3 cellular contexts compared by ENCODE assay signal in the genomic region with DNA sequence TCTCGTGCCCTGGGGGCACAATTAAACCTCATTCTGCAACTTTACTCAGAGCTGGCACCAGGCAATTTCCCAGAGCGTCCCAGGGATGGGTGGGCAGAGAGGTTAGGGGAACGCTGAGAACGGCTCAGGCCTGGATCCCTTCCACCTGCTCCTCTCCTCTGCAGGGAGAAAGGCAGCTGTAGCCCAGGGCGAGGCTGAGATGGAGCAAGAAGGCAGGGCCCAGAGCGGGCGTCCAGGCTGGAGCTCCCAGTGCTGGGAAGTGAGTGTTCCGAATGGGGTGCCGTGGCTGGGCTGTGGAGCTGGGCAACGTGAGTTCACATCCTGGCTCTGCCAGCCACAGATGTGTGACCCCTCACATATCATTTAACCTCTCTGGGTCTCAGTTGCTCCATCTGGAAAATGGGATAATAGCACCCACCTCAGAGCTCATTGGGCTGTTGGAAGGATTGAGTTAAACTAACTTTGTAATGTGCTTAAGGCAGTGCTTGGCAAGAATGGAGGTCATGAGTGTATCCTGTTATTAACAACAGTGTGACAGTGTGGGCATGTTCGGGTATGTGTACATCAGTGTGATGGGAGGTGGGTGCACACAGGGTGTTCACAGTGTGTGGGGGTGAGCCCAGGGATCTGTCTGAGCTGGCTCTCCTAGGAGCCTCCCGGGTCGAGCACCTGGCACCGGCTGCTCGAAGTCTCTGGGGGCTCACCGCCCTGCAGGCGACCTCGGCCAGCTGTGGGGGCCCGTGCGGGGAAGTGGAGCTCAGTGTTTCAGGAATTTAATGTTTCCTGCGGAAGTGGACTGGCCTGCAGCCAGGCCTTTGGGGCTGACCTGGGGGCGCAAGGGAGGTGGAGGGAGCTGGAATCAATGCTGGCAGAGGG.
TF ChIP-seq lines count a peak whose summit lies in the region.

No MANE protein-coding gene starts in this region.

TF ChIP-seq in A549, 52 proteins besides CTCF, POLR2A, EP300 and RAD21:
- TF ChIP-seq KDM1A (IDR thresholded peaks at IDR 0.05; ENCODE audit: low read depth): peak; percentile 85; the same call in 1 of the 2 replicates
- no peak for TF ChIP-seq CHD2 (IDR thresholded peaks at IDR 0.05; ENCODE audit: low read length, partially characterized antibody)
- 0 out of 2 replicates have a peak, but pooled peaks have one; percentile 36 for TF ChIP-seq ESRRA (IDR thresholded peaks at IDR 0.05; ENCODE audit: borderline replicate concordance, low read length)

TF ChIP-seq in HEK293, 187 proteins besides CTCF, POLR2A, EP300 and RAD21:
- TF ChIP-seq ZSCAN16 (tag by site-specific recombination; IDR thresholded peaks at IDR 0.05) (no peak), ZNF521 (tag by site-specific recombination; IDR thresholded peaks at IDR 0.05) (no peak), KLF8 (tag by site-specific recombination; IDR thresholded peaks at IDR 0.05) (peak; percentile 34; the same call in 1 of the 2 replicates), ZNF155 (tag by site-specific recombination; IDR thresholded peaks at IDR 0.05) (no peak), OSR2 (tag by site-specific recombination; IDR thresholded peaks at IDR 0.05) (no peak), ZBTB8A (tag by site-specific recombination; IDR thresholded peaks at IDR 0.05) (peak; percentile 16; the same call in 1 of the 2 replicates), ZNF274 (IDR thresholded peaks at IDR 0.05; ENCODE audit: low read length) (no peak), ZNF274 (tag by site-specific recombination; IDR thresholded peaks at IDR 0.05; ENCODE audit: borderline replicate concordance) (no peak)
- TF ChIP-seq, protein P1, sequence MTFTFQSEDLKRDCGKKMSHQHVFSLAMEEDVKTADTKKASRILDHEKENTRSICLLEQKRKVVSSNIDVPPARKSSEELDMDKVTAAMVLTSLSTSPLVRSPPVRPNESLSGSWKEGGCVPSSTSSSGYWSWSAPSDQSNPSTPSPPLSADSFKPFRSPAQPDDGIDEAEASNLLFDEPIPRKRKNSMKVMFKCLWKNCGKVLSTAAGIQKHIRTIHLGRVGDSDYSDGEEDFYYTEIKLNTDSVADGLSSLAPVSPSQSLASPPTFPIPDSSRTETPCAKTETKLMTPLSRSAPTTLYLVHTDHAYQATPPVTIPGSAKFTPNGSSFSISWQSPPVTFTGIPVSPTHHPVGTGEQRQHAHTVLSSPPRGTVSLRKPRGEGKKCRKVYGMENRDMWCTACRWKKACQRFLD (tag by site-specific recombination; IDR thresholded peaks at IDR 0.05): no peak

TF ChIP-seq in K562, 482 proteins besides CTCF, POLR2A, EP300 and RAD21:
- TF ChIP-seq POLR2G (IDR thresholded peaks at IDR 0.05; ENCODE audit: low read depth, low read length) (peak; percentile 55), ZNF507 (tag; conservative IDR thresholded peaks at IDR 0.05) (no peak), BCOR (IDR thresholded peaks at IDR 0.05) (peak; percentile 87), FOXA1 (IDR thresholded peaks at IDR 0.05; ENCODE audit: borderline replicate concordance) (no peak), HDAC2 (IDR thresholded peaks at IDR 0.05) (peak; percentile 60; the same call in 1 of the 2 replicates), NELFE (IDR thresholded peaks at IDR 0.05; ENCODE audit: insufficient read depth, insufficient read length) (no peak), ZNF134 (CRISPR knock-in tag; conservative IDR thresholded peaks at IDR 0.05) (no peak), CHD4 (IDR thresholded peaks at IDR 0.05; ENCODE audit: insufficient read depth, insufficient replicate concordance, low read depth, low read length, poor library complexity, severe bottlenecking) (peak; percentile 57), ZNF324 (CRISPR knock-in tag; IDR thresholded peaks at IDR 0.05) (no peak), POLR3A (IDR thresholded peaks at IDR 0.05; ENCODE audit: borderline replicate concordance, extremely low read depth, insufficient read depth, insufficient read length) (no peak), POLR2B (IDR thresholded peaks at IDR 0.05; ENCODE audit: low read depth, partially characterized antibody) (no peak), RBM22 (IDR thresholded peaks at IDR 0.05; ENCODE audit: low read depth, low read length, poor library complexity, severe bottlenecking) (peak; percentile 61), JUND (IDR thresholded peaks at IDR 0.05; ENCODE audit: borderline replicate concordance, low read depth, low read length) (no peak), JUND (tag; IDR thresholded peaks at IDR 0.05; ENCODE audit: borderline replicate concordance, low read depth, low read length) (no peak), ESRRA (IDR thresholded peaks at IDR 0.05; ENCODE audit: borderline replicate concordance, low read depth) (peak; percentile 55), KDM1A (IDR thresholded peaks at IDR 0.05) (peak; percentile 34 to 73; a peak in 2 of 4 replicates), RBM25 (IDR thresholded peaks at IDR 0.05; ENCODE audit: low read depth, low read length, severe bottlenecking) (peak; percentile 77), ZNF23 (CRISPR knock-in tag; IDR thresholded peaks at IDR 0.05) (no peak), RCOR1 (IDR thresholded peaks at IDR 0.05; ENCODE audit: borderline replicate concordance in 1 of 2, low read depth in 2 of 2, low read length in 2 of 2) (0 out of 4 replicates have a peak, but pooled peaks of 1 of the 2 experiments have one; percentile 35), ZSCAN32 (CRISPR knock-in tag; IDR thresholded peaks at IDR 0.05) (no peak), ZNF143 (CRISPR knock-in tag; IDR thresholded peaks at IDR 0.05) (no peak), JUNB (CRISPR knock-in tag; conservative IDR thresholded peaks at IDR 0.05) (no peak), ZNF121 (CRISPR knock-in tag; conservative IDR thresholded peaks at IDR 0.05) (0 out of 2 replicates have a peak, but pooled peaks have one; percentile 43)
- TF ChIP-seq, protein P2, sequence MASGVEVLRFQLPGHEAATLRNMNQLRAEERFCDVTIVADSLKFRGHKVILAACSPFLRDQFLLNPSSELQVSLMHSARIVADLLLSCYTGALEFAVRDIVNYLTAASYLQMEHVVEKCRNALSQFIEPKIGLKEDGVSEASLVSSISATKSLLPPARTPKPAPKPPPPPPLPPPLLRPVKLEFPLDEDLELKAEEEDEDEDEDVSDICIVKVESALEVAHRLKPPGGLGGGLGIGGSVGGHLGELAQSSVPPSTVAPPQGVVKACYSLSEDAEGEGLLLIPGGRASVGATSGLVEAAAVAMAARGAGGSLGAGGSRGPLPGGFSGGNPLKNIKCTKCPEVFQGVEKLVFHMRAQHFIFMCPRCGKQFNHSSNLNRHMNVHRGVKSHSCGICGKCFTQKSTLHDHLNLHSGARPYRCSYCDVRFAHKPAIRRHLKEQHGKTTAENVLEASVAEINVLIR (CRISPR knock-in tag; IDR thresholded peaks at IDR 0.05): no peak
- TF ChIP-seq, protein P3, sequence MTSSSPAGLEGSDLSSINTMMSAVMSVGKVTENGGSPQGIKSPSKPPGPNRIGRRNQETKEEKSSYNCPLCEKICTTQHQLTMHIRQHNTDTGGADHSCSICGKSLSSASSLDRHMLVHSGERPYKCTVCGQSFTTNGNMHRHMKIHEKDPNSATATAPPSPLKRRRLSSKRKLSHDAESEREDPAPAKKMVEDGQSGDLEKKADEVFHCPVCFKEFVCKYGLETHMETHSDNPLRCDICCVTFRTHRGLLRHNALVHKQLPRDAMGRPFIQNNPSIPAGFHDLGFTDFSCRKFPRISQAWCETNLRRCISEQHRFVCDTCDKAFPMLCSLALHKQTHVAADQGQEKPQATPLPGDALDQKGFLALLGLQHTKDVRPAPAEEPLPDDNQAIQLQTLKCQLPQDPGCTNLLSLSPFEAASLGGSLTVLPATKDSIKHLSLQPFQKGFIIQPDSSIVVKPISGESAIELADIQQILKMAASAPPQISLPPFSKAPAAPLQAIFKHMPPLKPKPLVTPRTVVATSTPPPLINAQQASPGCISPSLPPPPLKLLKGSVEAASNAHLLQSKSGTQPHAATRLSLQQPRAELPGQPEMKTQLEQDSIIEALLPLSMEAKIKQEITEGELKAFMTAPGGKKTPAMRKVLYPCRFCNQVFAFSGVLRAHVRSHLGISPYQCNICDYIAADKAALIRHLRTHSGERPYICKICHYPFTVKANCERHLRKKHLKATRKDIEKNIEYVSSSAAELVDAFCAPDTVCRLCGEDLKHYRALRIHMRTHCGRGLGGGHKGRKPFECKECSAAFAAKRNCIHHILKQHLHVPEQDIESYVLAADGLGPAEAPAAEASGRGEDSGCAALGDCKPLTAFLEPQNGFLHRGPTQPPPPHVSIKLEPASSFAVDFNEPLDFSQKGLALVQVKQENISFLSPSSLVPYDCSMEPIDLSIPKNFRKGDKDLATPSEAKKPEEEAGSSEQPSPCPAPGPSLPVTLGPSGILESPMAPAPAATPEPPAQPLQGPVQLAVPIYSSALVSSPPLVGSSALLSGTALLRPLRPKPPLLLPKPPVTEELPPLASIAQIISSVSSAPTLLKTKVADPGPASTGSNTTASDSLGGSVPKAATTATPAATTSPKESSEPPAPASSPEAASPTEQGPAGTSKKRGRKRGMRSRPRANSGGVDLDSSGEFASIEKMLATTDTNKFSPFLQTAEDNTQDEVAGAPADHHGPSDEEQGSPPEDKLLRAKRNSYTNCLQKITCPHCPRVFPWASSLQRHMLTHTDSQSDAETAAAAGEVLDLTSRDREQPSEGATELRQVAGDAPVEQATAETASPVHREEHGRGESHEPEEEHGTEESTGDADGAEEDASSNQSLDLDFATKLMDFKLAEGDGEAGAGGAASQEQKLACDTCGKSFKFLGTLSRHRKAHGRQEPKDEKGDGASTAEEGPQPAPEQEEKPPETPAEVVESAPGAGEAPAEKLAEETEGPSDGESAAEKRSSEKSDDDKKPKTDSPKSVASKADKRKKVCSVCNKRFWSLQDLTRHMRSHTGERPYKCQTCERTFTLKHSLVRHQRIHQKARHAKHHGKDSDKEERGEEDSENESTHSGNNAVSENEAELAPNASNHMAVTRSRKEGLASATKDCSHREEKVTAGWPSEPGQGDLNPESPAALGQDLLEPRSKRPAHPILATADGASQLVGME (CRISPR knock-in tag; IDR thresholded peaks at IDR 0.05): no peak
